ENCODE assay signal across 1 cellular context in the genomic region with DNA sequence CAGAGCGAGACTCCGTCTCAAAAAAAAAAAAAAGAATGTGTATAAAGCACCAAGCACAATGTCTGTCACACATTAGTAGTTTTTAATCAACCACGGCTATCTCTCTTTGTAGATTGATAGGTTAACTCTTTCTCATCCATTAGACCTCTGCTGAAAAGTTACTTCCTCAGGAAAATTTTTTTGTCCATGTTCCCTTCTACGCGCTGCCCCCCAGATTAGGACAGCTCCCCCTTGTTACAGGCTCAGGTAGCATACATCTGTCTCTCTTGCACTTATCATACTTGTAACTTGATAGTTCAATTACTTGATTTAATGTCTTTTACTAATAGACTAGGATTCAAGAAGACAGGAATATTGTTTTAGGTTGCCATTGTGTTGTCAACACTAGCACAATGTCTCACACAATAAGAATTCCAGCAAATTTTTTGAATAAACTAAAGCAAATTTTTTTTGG.
TF ChIP-seq lines count a peak whose summit lies in the region.

No MANE protein-coding gene starts in this region.

TF ChIP-seq in HepG2, 621 proteins besides CTCF, POLR2A, EP300 and RAD21:
- TF ChIP-seq BHLHE40 (IDR thresholded peaks at IDR 0.05; ENCODE audit: low read length), result no peak
- no peak for TF ChIP-seq ZNF510 (CRISPR knock-in tag; IDR thresholded peaks at IDR 0.05; ENCODE audit: low read depth)
- no peak for TF ChIP-seq ZNF501 (CRISPR knock-in tag; IDR thresholded peaks at IDR 0.05)
- no peak for TF ChIP-seq NAIF1 (CRISPR knock-in tag; IDR thresholded peaks at IDR 0.05; ENCODE audit: borderline replicate concordance)
- TF ChIP-seq, protein P1, sequence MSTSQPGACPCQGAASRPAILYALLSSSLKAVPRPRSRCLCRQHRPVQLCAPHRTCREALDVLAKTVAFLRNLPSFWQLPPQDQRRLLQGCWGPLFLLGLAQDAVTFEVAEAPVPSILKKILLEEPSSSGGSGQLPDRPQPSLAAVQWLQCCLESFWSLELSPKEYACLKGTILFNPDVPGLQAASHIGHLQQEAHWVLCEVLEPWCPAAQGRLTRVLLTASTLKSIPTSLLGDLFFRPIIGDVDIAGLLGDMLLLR (CRISPR knock-in tag; IDR thresholded peaks at IDR 0.05), result no peak
- TF ChIP-seq PCBP1 (IDR thresholded peaks at IDR 0.05; ENCODE audit: borderline replicate concordance, low read depth, low read length), result no peak
- TF ChIP-seq, protein P2, sequence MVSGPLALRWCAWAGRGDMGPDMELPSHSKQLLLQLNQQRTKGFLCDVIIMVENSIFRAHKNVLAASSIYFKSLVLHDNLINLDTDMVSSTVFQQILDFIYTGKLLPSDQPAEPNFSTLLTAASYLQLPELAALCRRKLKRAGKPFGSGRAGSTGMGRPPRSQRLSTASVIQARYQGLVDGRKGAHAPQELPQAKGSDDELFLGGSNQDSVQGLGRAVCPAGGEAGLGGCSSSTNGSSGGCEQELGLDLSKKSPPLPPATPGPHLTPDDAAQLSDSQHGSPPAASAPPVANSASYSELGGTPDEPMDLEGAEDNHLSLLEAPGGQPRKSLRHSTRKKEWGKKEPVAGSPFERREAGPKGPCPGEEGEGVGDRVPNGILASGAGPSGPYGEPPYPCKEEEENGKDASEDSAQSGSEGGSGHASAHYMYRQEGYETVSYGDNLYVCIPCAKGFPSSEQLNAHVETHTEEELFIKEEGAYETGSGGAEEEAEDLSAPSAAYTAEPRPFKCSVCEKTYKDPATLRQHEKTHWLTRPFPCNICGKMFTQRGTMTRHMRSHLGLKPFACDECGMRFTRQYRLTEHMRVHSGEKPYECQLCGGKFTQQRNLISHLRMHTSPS (CRISPR knock-in tag; IDR thresholded peaks at IDR 0.05; ENCODE audit: low read depth), result no peak
- no peak for TF ChIP-seq HOXA5 (CRISPR knock-in tag; IDR thresholded peaks at IDR 0.05)
- TF ChIP-seq ARID4A (CRISPR knock-in tag; IDR thresholded peaks at IDR 0.05; ENCODE audit: borderline replicate concordance), result no peak
- no peak for TF ChIP-seq ZNF792 (CRISPR knock-in tag; IDR thresholded peaks at IDR 0.05)
- no peak for TF ChIP-seq HDAC1 (CRISPR knock-in tag; IDR thresholded peaks at IDR 0.05)
- TF ChIP-seq, protein P3, sequence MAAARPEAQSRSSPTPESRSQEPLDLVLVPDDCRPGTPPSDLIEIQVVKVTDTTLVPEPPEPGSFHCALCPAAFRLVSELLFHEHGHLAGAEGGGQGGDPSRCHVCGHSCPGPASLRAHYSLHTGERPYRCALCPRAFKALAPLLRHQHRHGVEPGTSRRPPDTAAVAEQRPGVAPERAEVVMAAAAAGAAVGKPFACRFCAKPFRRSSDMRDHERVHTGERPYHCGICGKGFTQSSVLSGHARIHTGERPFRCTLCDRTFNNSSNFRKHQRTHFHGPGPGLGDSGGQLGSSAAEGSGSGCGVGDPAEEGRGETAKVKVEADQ (CRISPR knock-in tag; IDR thresholded peaks at IDR 0.05; ENCODE audit: borderline replicate concordance), result no peak
- TF ChIP-seq ARNT2 (CRISPR knock-in tag; IDR thresholded peaks at IDR 0.05; ENCODE audit: low read depth), result no peak
- no peak for TF ChIP-seq CCAR2 (optimal IDR thresholded peaks at IDR 0.05; ENCODE audit: low read depth, low read length)
- no peak for TF ChIP-seq TARDBP (CRISPR knock-in tag; IDR thresholded peaks at IDR 0.05)
- TF ChIP-seq RARA (CRISPR knock-in tag; IDR thresholded peaks at IDR 0.05), result no peak
- TF ChIP-seq, protein P4, sequence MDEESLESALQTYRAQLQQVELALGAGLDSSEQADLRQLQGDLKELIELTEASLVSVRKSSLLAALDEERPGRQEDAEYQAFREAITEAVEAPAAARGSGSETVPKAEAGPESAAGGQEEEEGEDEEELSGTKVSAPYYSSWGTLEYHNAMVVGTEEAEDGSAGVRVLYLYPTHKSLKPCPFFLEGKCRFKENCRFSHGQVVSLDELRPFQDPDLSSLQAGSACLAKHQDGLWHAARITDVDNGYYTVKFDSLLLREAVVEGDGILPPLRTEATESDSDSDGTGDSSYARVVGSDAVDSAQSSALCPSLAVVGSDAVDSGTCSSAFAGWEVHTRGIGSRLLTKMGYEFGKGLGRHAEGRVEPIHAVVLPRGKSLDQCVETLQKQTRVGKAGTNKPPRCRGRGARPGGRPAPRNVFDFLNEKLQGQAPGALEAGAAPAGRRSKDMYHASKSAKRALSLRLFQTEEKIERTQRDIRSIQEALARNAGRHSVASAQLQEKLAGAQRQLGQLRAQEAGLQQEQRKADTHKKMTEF (CRISPR knock-in tag; IDR thresholded peaks at IDR 0.05), result no peak
- TF ChIP-seq NFE2L1 (CRISPR knock-in tag; IDR thresholded peaks at IDR 0.05; ENCODE audit: borderline replicate concordance), result no peak
- no peak for TF ChIP-seq ZBTB49 (CRISPR knock-in tag; IDR thresholded peaks at IDR 0.05; ENCODE audit: borderline replicate concordance)
- TF ChIP-seq, protein P5, sequence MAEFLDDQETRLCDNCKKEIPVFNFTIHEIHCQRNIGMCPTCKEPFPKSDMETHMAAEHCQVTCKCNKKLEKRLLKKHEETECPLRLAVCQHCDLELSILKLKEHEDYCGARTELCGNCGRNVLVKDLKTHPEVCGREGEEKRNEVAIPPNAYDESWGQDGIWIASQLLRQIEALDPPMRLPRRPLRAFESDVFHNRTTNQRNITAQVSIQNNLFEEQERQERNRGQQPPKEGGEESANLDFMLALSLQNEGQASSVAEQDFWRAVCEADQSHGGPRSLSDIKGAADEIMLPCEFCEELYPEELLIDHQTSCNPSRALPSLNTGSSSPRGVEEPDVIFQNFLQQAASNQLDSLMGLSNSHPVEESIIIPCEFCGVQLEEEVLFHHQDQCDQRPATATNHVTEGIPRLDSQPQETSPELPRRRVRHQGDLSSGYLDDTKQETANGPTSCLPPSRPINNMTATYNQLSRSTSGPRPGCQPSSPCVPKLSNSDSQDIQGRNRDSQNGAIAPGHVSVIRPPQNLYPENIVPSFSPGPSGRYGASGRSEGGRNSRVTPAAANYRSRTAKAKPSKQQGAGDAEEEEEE (CRISPR knock-in tag; IDR thresholded peaks at IDR 0.05; ENCODE audit: borderline replicate concordance), result no peak
